ENCODE assay signal across 29 cellular contexts in genomic region chr1:53020588-53020987, GRCh38.
"Had no signal": no experiment of that assay in that cellular context is flagged by ENCODE, and none has a peak within 500 bp of the region (broad histone marks: within the 10 kb centered on the region; RNA-seq: fewer than 3 reads in every experiment).

No MANE protein-coding gene starts in this region.

- DNase-seq: stimulated activated CD4-positive, alpha-beta T cell treated with anti-CD3 and anti-CD28 coated beads, Interleukin-2, amount 100 ng/mL, for 48 hours; stimulated activated CD4-positive, alpha-beta T cell treated with anti-CD3 and anti-CD28 coated beads, Interleukin-4, amount 100 ng/mL, for 1 hour; stimulated activated CD4-positive, alpha-beta T cell treated with anti-CD3 and anti-CD28 coated beads, Interleukin-4, amount 100 ng/mL, for 24 hours; stimulated activated CD4-positive, alpha-beta T cell treated with anti-CD3 and anti-CD28 coated beads, Interleukin-4, amount 100 ng/mL, for 4 hours; stimulated activated CD8-positive, alpha-beta memory T cell treated with anti-CD3 and anti-CD28 coated beads, Interleukin-4, amount 100 ng/mL, for 48 hours; stimulated activated naive B cell treated with anti-CD40 and anti-IgM and Interleukin-4, amounts not matched to agents 10 μg/mL and 1 μg/mL and 100 μg/mL, for 72 hours; stimulated activated naive CD4-positive, alpha-beta T cell; stimulated activated naive CD4-positive, alpha-beta T cell treated with Interleukin-2 at 50 U/mL for 16 hours; stimulated activated naive CD8-positive, alpha-beta T cell treated with anti-CD3 and anti-CD28 coated beads, Interleukin-15, amount 100 ng/mL, for 72 hours; stimulated activated naive CD8-positive, alpha-beta T cell treated with anti-CD3 and anti-CD28 coated beads, Interleukin-15, Interleukin-2, amounts not matched to agents 100 U/mL and 50 U/mL, for 24 hours; stomach; substantia nigra; testis; thyroid gland; tibial artery; transverse colon; trophoblast cell; upper lobe of left lung; upper lobe of right lung; uterus had no signal

- H3K27ac ChIP-seq: stomach, suprapubic skin, thoracic aorta, thyroid gland, tibial artery, tibial nerve, transverse colon, upper lobe of left lung, upper lobe of right lung, uterus, vagina had no signal

- H3K4me1 ChIP-seq: uterus had no signal

- ATAC-seq: stimulated activated effector memory CD8-positive, alpha-beta T cell treated with anti-CD3 and anti-CD28 coated beads, Interleukin-12 subunit alpha, Interleukin-12 subunit beta, amount 100 ng/mL, for 72 hours; stimulated activated memory B cell treated with anti-CD40 and anti-IgM and Interleukin-4, amounts not matched to agents 10 μg/mL and 1 μg/mL and 100 μg/mL, for 72 hours; stimulated activated naive B cell treated with anti-CD40 and anti-IgM and Interleukin-4, amounts not matched to agents 10 μg/mL and 1 μg/mL and 100 μg/mL, for 72 hours; stimulated activated naive CD8-positive, alpha-beta T cell treated with anti-CD3 and anti-CD28 coated beads, Interleukin-15, amount 100 ng/mL, for 72 hours; stimulated activated naive CD8-positive, alpha-beta T cell treated with anti-CD3 and anti-CD28 coated beads, Interleukin-15, Interleukin-2, amounts not matched to agents 100 U/mL and 50 U/mL, for 24 hours; upper lobe of right lung had no signal

- H3K9me3 ChIP-seq: stomach, suprapubic skin, testis, thoracic aorta, thyroid gland, tibial artery, tibial nerve, transverse colon, upper lobe of left lung, upper lobe of right lung, uterus, vagina had no signal

- H3K4me3 Mint-ChIP-seq: stimulated activated effector memory CD8-positive, alpha-beta T cell treated with anti-CD3 and anti-CD28 coated beads, Interleukin-12 subunit alpha, Interleukin-12 subunit beta, amount 100 ng/mL, for 72 hours; stimulated activated memory B cell treated with anti-CD40 and anti-IgM and Interleukin-4, amounts not matched to agents 10 μg/mL and 1 μg/mL and 100 μg/mL, for 72 hours; stimulated activated naive B cell treated with anti-CD40 and anti-IgM and Interleukin-4, amounts not matched to agents 10 μg/mL and 1 μg/mL and 100 μg/mL, for 72 hours; stimulated activated naive CD8-positive, alpha-beta T cell treated with anti-CD3 and anti-CD28 coated beads, Interleukin-15, amount 100 ng/mL, for 72 hours; stimulated activated naive CD8-positive, alpha-beta T cell treated with anti-CD3 and anti-CD28 coated beads, Interleukin-15, Interleukin-2, amounts not matched to agents 100 ng/mL and 50 ng/mL, for 24 hours; type B pancreatic cell had no signal

- H3K36me3 ChIP-seq: suprapubic skin, thoracic aorta, thyroid gland, tibial artery, upper lobe of right lung, uterus, vagina had no signal

- H3K4me3 ChIP-seq: stomach, suprapubic skin, testis, thoracic aorta, thyroid gland, tibial artery, tibial nerve, transverse colon, upper lobe of left lung, upper lobe of right lung, uterus, vagina had no signal

- H3K9me3 Mint-ChIP-seq: stimulated activated effector memory CD8-positive, alpha-beta T cell treated with anti-CD3 and anti-CD28 coated beads, Interleukin-12 subunit alpha, Interleukin-12 subunit beta, amount 100 ng/mL, for 72 hours; stimulated activated memory B cell treated with anti-CD40 and anti-IgM and Interleukin-4, amounts not matched to agents 10 μg/mL and 1 μg/mL and 100 μg/mL, for 72 hours; stimulated activated naive B cell treated with anti-CD40 and anti-IgM and Interleukin-4, amounts not matched to agents 10 μg/mL and 1 μg/mL and 100 μg/mL, for 72 hours; stimulated activated naive CD8-positive, alpha-beta T cell treated with anti-CD3 and anti-CD28 coated beads, Interleukin-15, amount 100 ng/mL, for 72 hours; stimulated activated naive CD8-positive, alpha-beta T cell treated with anti-CD3 and anti-CD28 coated beads, Interleukin-15, Interleukin-2, amounts not matched to agents 100 ng/mL and 50 ng/mL, for 24 hours; type B pancreatic cell had no signal

- FAIRE-seq: urothelium cell line had no signal

- H3K27ac Mint-ChIP-seq: stimulated activated effector memory CD8-positive, alpha-beta T cell treated with anti-CD3 and anti-CD28 coated beads, Interleukin-12 subunit alpha, Interleukin-12 subunit beta, amount 100 ng/mL, for 72 hours; stimulated activated memory B cell treated with anti-CD40 and anti-IgM and Interleukin-4, amounts not matched to agents 10 μg/mL and 1 μg/mL and 100 μg/mL, for 72 hours; stimulated activated naive B cell treated with anti-CD40 and anti-IgM and Interleukin-4, amounts not matched to agents 10 μg/mL and 1 μg/mL and 100 μg/mL, for 72 hours; stimulated activated naive CD8-positive, alpha-beta T cell treated with anti-CD3 and anti-CD28 coated beads, Interleukin-15, amount 100 ng/mL, for 72 hours; stimulated activated naive CD8-positive, alpha-beta T cell treated with anti-CD3 and anti-CD28 coated beads, Interleukin-15, Interleukin-2, amounts not matched to agents 100 ng/mL and 50 ng/mL, for 24 hours; type B pancreatic cell had no signal

- H3K27me3 Mint-ChIP-seq: stimulated activated memory B cell treated with anti-CD40 and anti-IgM and Interleukin-4, amounts not matched to agents 10 μg/mL and 1 μg/mL and 100 μg/mL, for 72 hours; stimulated activated naive B cell treated with anti-CD40 and anti-IgM and Interleukin-4, amounts not matched to agents 10 μg/mL and 1 μg/mL and 100 μg/mL, for 72 hours; stimulated activated naive CD8-positive, alpha-beta T cell treated with anti-CD3 and anti-CD28 coated beads, Interleukin-15, amount 100 ng/mL, for 72 hours; stimulated activated naive CD8-positive, alpha-beta T cell treated with anti-CD3 and anti-CD28 coated beads, Interleukin-15, Interleukin-2, amounts not matched to agents 100 ng/mL and 50 ng/mL, for 24 hours; type B pancreatic cell had no signal

- H3K27me3 ChIP-seq: stomach, suprapubic skin, testis, thyroid gland, tibial artery, tibial nerve, transverse colon, upper lobe of left lung, upper lobe of right lung, uterus, vagina had no signal
